In genomic region chr11:116225236-116225635, GRCh38 we compare ENCODE assay signal across 13 cellular contexts.
"Had no signal": no experiment of that assay in that cellular context is flagged by ENCODE, and none has a peak within 500 bp of the region (broad histone marks: within the 10 kb centered on the region; RNA-seq: fewer than 3 reads in every experiment).

No MANE protein-coding gene starts in this region.

- H3K36me3 Mint-ChIP-seq: natural killer cell had no signal

- H3K4me1 ChIP-seq: adrenal gland, testis had no signal

- H3K27ac Mint-ChIP-seq: activated B cell treated with CpG ODN at 0.5 μM for 24 hours; activated CD4-positive, alpha-beta T cell treated with anti-CD3 and anti-CD28 coated beads, Interleukin-2, amount 10 ng/mL, durations not matched to agents 7 days and 5 days; activated T-helper 2 cell treated with anti-CD3 and anti-CD28 coated beads, Interferon-gamma antibody, Interleukin-2, Interleukin-4, amounts not matched to agents 10 μg/mL and 5 μg/mL and 100 μg/mL, durations not matched to agents 14 hours and 24 hours and 36 hours; natural killer cell; stimulated activated naive CD8-positive, alpha-beta T cell treated with anti-CD3 and anti-CD28 coated beads, Interleukin-15, amount 100 ng/mL, for 72 hours; T-helper 17 cell had no signal

- DNase-seq: activated B cell treated with CpG ODN at 0.5 μM for 24 hours; activated CD4-positive, alpha-beta T cell treated with anti-CD3 and anti-CD28 coated beads, Interleukin-2, amount 10 ng/mL, durations not matched to agents 7 days and 5 days; activated naive CD4-positive, alpha-beta T cell treated with anti-CD3 and anti-CD28 coated beads, Interleukin-2, amount 50 U/mL, for 16 hours; dorsolateral prefrontal cortex; mammary epithelial cell; natural killer cell; stimulated activated CD4-positive, alpha-beta T cell treated with anti-CD3 and anti-CD28 coated beads, Interleukin-15, amount 100 ng/mL, for 24 hours; stimulated activated CD4-positive, alpha-beta T cell treated with anti-CD3 and anti-CD28 coated beads, Interleukin-4, amount 100 ng/mL, for 4 hours; stimulated activated naive CD8-positive, alpha-beta T cell treated with anti-CD3 and anti-CD28 coated beads, Interleukin-15, amount 100 ng/mL, for 72 hours; T-helper 17 cell; testis had no signal

- H3K4me3 ChIP-seq: adrenal gland, testis had no signal

- H3K27me3 ChIP-seq: testis had no signal

- H3K9me3 ChIP-seq: adrenal gland, testis had no signal

- H3K4me3 Mint-ChIP-seq: activated B cell treated with CpG ODN at 0.5 μM for 24 hours; activated CD4-positive, alpha-beta T cell treated with anti-CD3 and anti-CD28 coated beads, Interleukin-2, amount 10 ng/mL, durations not matched to agents 7 days and 5 days; natural killer cell; stimulated activated naive CD8-positive, alpha-beta T cell treated with anti-CD3 and anti-CD28 coated beads, Interleukin-15, amount 100 ng/mL, for 72 hours; T-helper 17 cell had no signal

- H3K27ac ChIP-seq: adrenal gland, testis had no signal

- H3K27me3 Mint-ChIP-seq: activated B cell treated with CpG ODN at 0.5 μM for 24 hours; activated CD4-positive, alpha-beta T cell treated with anti-CD3 and anti-CD28 coated beads, Interleukin-2, amount 10 ng/mL, durations not matched to agents 7 days and 5 days had no signal

- H3K4me1 Mint-ChIP-seq: activated B cell treated with CpG ODN at 0.5 μM for 24 hours; activated CD4-positive, alpha-beta T cell treated with anti-CD3 and anti-CD28 coated beads, Interleukin-2, amount 10 ng/mL, durations not matched to agents 7 days and 5 days; natural killer cell; stimulated activated naive CD8-positive, alpha-beta T cell treated with anti-CD3 and anti-CD28 coated beads, Interleukin-15, amount 100 ng/mL, for 72 hours; T-helper 17 cell had no signal

- H3K36me3 ChIP-seq: adrenal gland had no signal

- H3K9me3 Mint-ChIP-seq: activated B cell treated with CpG ODN at 0.5 μM for 24 hours; activated CD4-positive, alpha-beta T cell treated with anti-CD3 and anti-CD28 coated beads, Interleukin-2, amount 10 ng/mL, durations not matched to agents 7 days and 5 days; activated T-helper 2 cell treated with anti-CD3 and anti-CD28 coated beads, Interferon-gamma antibody, Interleukin-2, Interleukin-4, amounts not matched to agents 10 μg/mL and 5 μg/mL and 100 μg/mL, durations not matched to agents 14 hours and 24 hours and 36 hours; natural killer cell; stimulated activated naive CD8-positive, alpha-beta T cell treated with anti-CD3 and anti-CD28 coated beads, Interleukin-15, amount 100 ng/mL, for 72 hours had no signal
